ENCODE assay signal across 8 cellular contexts in genomic region chr1:215568287-215568692, GRCh38. TPM values are rescaled to one million over a fixed set of nuclear protein-coding genes. Genes with fewer than 3 reads are reported as not detected.
A peak's percentile ranks its signal among the peaks of the same experiment; 100 is the strongest.
DNase-seq lines count a peak whose midpoint lies in the region; ATAC-seq and TF ChIP-seq lines count a peak whose summit lies in the region.

No MANE protein-coding gene starts in this region.

- H3K4me2 ChIP-seq in neural progenitor cell = peak overlapping the region; percentile 79

- POLR2A ChIA-PET in activated CD4-positive, alpha-beta memory T cell treated with anti-CD3 and anti-CD28 coated beads, Interleukin-2, amount 10 ng/mL, durations not matched to agents 7 days and 5 days (lab: Charles Lee) = no interaction called here

- H3F3A ChIP-seq in neural progenitor cell (ENCODE audit: low read depth) = peaks cover 13% of the 10 kb centered on the region

- peak overlapping the region; percentile 11 for H3K9ac ChIP-seq in neural progenitor cell

- peak overlapping the region; percentile 19 for H3K27ac Mint-ChIP-seq in activated CD4-positive, alpha-beta memory T cell treated with anti-CD3 and anti-CD28 coated beads, Interleukin-2, amount 10 ng/mL, durations not matched to agents 7 days and 5 days
- H3K27ac Mint-ChIP-seq in neural progenitor cell = peak overlapping the region; percentile 75

- H3K27ac ChIP-seq in foreskin keratinocyte (peak overlapping the region; percentile 62), neural progenitor cell (no peak overlapping the region)

- no peaks in the 10 kb centered on the region for H3K9me3 ChIP-seq in neural progenitor cell (ENCODE audit: low read depth)

- no peaks in the 10 kb centered on the region for H3K36me3 ChIP-seq in neural progenitor cell

- H2AFZ ChIP-seq in neural progenitor cell (replicated peaks) = no peak overlapping the region

- TF ChIP-seq CTCF in foreskin keratinocyte (conservative IDR thresholded peaks at IDR 0.05) = no peak
- TF ChIP-seq CTCF in neural progenitor cell (IDR thresholded peaks at IDR 0.05) = no peak

- no peaks in the 10 kb centered on the region for H3K9me3 Mint-ChIP-seq in activated CD4-positive, alpha-beta memory T cell treated with anti-CD3 and anti-CD28 coated beads, Interleukin-2, amount 10 ng/mL, durations not matched to agents 7 days and 5 days
- H3K9me3 Mint-ChIP-seq in neural progenitor cell = no peaks in the 10 kb centered on the region

- H3K27me3 ChIP-seq in foreskin keratinocyte = no peaks in the 10 kb centered on the region
- H3K27me3 ChIP-seq in neural progenitor cell = no peaks in the 10 kb centered on the region

- H3K4me3 ChIP-seq in neural progenitor cell = peak overlapping the region; percentile 85

- H3K27me3 Mint-ChIP-seq in activated CD4-positive, alpha-beta memory T cell treated with anti-CD3 and anti-CD28 coated beads, Interleukin-2, amount 10 ng/mL, durations not matched to agents 7 days and 5 days = peaks cover 25% of the 10 kb centered on the region
- peaks cover 4% of the 10 kb centered on the region for H3K27me3 Mint-ChIP-seq in neural progenitor cell (ENCODE audit: insufficient read depth, low read depth)

- peak overlapping the region; percentile 72 for H3K4me3 Mint-ChIP-seq in activated CD4-positive, alpha-beta memory T cell treated with anti-CD3 and anti-CD28 coated beads, Interleukin-2, amount 10 ng/mL, durations not matched to agents 7 days and 5 days
- peak overlapping the region; percentile 92 for H3K4me3 Mint-ChIP-seq in neural progenitor cell

- CTCF ChIA-PET in activated CD4-positive, alpha-beta memory T cell treated with anti-CD3 and anti-CD28 coated beads, Interleukin-2, amount 10 ng/mL, durations not matched to agents 7 days and 5 days (lab: Charles Lee) = no interaction called here

- peaks cover 65% of the 10 kb centered on the region for H3K79me2 ChIP-seq in neural progenitor cell (ENCODE audit: low read depth)

- H3K36me3 Mint-ChIP-seq in activated CD4-positive, alpha-beta memory T cell treated with anti-CD3 and anti-CD28 coated beads, Interleukin-2, amount 10 ng/mL, durations not matched to agents 7 days and 5 days (ENCODE audit: low read depth) = no peaks in the 10 kb centered on the region
- H3K36me3 Mint-ChIP-seq in neural progenitor cell = peaks cover 13% of the 10 kb centered on the region

- peaks cover 17% of the 10 kb centered on the region for H4K20me1 ChIP-seq in neural progenitor cell (ENCODE audit: low read depth)

- DNase-seq in DMS 273 (lab: John Stamatoyannopoulos, UW; ENCODE audit: unreplicated experiment) (peak; percentile 78), foreskin keratinocyte (no peak), neural progenitor cell (ENCODE audit: low spot score) (no peak)
- DNase-seq in activated CD4-positive, alpha-beta memory T cell treated with anti-CD3 and anti-CD28 coated beads, Interleukin-2, amount 10 ng/mL, durations not matched to agents 7 days and 5 days = no peak

- ATAC-seq in HG02938 (IDR thresholded peaks at IDR 0.05; ENCODE audit: unreplicated experiment) (peak; percentile 6), foreskin keratinocyte (peak; percentile 12), GM21515 (IDR thresholded peaks at IDR 0.05; ENCODE audit: unreplicated experiment) (no peak), HG03097 (IDR thresholded peaks at IDR 0.05; ENCODE audit: low FRiP score, unreplicated experiment) (no peak), GM19452 (IDR thresholded peaks at IDR 0.05; ENCODE audit: unreplicated experiment) (no peak)

- peaks cover 25% of the 10 kb centered on the region for H3K4me1 Mint-ChIP-seq in activated CD4-positive, alpha-beta memory T cell treated with anti-CD3 and anti-CD28 coated beads, Interleukin-2, amount 10 ng/mL, durations not matched to agents 7 days and 5 days
- peaks cover 21% of the 10 kb centered on the region for H3K4me1 Mint-ChIP-seq in neural progenitor cell

- H3K4me1 ChIP-seq in foreskin keratinocyte (peaks cover 19% of the 10 kb centered on the region), neural progenitor cell (peaks cover 6% of the 10 kb centered on the region)

RNA-seq across cellular contexts. Expression of gene KCTD3, which starts 1.2 kb away (rescaled TPM):
- total RNA-seq in activated CD4-positive, alpha-beta memory T cell treated with anti-CD3 and anti-CD28 coated beads, Interleukin-2, amount 10 ng/mL, durations not matched to agents 7 days and 5 days = 1 to 10 TPM; 3.4 TPM
- 38.5 and 41.8 TPM in 2 replicates for total RNA-seq in foreskin keratinocyte
- 13.9 and 17.1 TPM in 2 replicates for polyA plus RNA-seq in foreskin keratinocyte
- total RNA-seq in neural progenitor cell (ENCODE audit: low replicate concordance) = 52.7 and 70.1 TPM in 2 replicates

Comparison
In these comparisons a context has a peak if more than half of its experiments do, and no peak if none do; other contexts are left out.
1. ATAC-seq: peak in HG02938 (single experiment) and foreskin keratinocyte (single experiment); none in GM21515 (single experiment), HG03097 (single experiment) and GM19452 (single experiment).